30 cellular contexts compared by ENCODE assay signal in the genomic region with DNA sequence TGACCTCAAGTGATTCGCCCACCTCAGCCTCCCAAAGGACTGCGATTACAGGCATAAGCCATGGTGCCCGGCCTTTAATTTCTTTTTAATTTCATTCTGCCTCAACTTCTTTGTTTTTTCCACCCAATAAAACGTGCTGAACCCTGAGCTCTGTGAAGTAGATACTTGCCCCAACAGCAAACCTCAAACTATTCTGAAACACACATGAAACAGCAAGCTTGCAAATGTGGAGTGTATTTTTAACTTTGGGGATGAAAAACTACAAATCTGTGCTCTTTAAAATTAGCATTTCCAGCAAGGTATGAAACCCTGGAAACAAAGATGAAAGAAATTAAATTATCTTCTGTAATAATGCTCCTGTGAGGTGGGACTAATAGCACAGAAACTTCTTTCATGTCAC.
"Had no signal": no experiment of that assay in that cellular context is flagged by ENCODE, and none has a peak within 500 bp of the region (broad histone marks: within the 10 kb centered on the region; RNA-seq: fewer than 3 reads in every experiment).

No MANE protein-coding gene starts in this region.

- H3K27ac ChIP-seq: adrenal gland, ascending aorta, body of pancreas, brain microvascular endothelial cell, breast epithelium, cardiac muscle cell had no signal

- ATAC-seq: activated naive CD4-positive, alpha-beta T cell treated with anti-CD3 and anti-CD28 coated beads, Interleukin-2, amount 50 U/mL, for 72 hours; activated naive CD8-positive, alpha-beta T cell treated with anti-CD3 and anti-CD28 coated beads, Interleukin-2, amount 50 U/mL, for 24 hours; activated T-cell treated with anti-CD3 and anti-CD28 coated beads, Interleukin-2, amount 50 U/mL, for 4 hours; activated T-cell treated with anti-CD3 and anti-CD28 coated beads, Interleukin-2, amount 50 U/mL, for 72 hours; activated T-helper 17 cell treated with anti-CD3 and anti-CD28 coated beads, Interleukin-2, amount 50 U/mL, for 72 hours; body of pancreas had no signal

- H3K36me3 ChIP-seq: adrenal gland, ascending aorta, brain microvascular endothelial cell, breast epithelium, cardiac muscle cell had no signal

- DNase-seq: activated effector memory CD4-positive, alpha-beta T cell treated with anti-CD3 and anti-CD28 coated beads, Interleukin-2, amount 50 U/mL, for 16 hours; activated effector memory CD4-positive, alpha-beta T cell treated with Interleukin-2 at 50 U/mL for 16 hours; activated gamma-delta T cell; activated gamma-delta T cell treated with Interleukin-2 at 50 U/mL for 16 hours; activated naive CD4-positive, alpha-beta T cell; activated naive CD4-positive, alpha-beta T cell treated with anti-CD3 and anti-CD28 coated beads for 36 hours; activated naive CD4-positive, alpha-beta T cell treated with anti-CD3 and anti-CD28 coated beads, Interleukin-2, amount 10 ng/mL, durations not matched to agents 7 days and 5 days; activated naive CD4-positive, alpha-beta T cell treated with anti-CD3 and anti-CD28 coated beads, Interleukin-2, amount 50 U/mL, for 16 hours; activated naive CD4-positive, alpha-beta T cell treated with Interleukin-2 at 50 U/mL for 16 hours; activated naive CD8-positive, alpha-beta T cell treated with anti-CD3 and anti-CD28 coated beads for 36 hours; activated naive CD8-positive, alpha-beta T cell treated with anti-CD3 and anti-CD28 coated beads, Interleukin-2, amount 10 ng/mL, durations not matched to agents 7 days and 5 days; activated naive CD8-positive, alpha-beta T cell treated with anti-CD3 and anti-CD28 coated beads, Interleukin-2, amount 50 U/mL, for 24 hours; activated T-cell treated with anti-CD3 and anti-CD28 coated beads, Interleukin-2, amount 50 U/mL, for 4 hours; activated T-cell treated with anti-CD3 and anti-CD28 coated beads, Interleukin-2, amount 50 U/mL, for 48 hours; activated T-cell treated with anti-CD3 and anti-CD28 coated beads, Interleukin-2, amount 50 U/mL, for 72 hours; adrenal gland; amniotic stem cell; amygdala; anterior cingulate cortex; aorta; body of pancreas; brain microvascular endothelial cell; caudate nucleus; central memory CD4-positive, alpha-beta T cell; cerebellar nuclear complex had no signal

- H3K9me3 ChIP-seq: adrenal gland, ascending aorta, body of pancreas, breast epithelium had no signal

- H3K4me3 ChIP-seq: adrenal gland, ascending aorta, body of pancreas, breast epithelium, cardiac muscle cell had no signal

- H3K4me1 ChIP-seq: adrenal gland, body of pancreas, breast epithelium had no signal

- H3K27me3 ChIP-seq: adrenal gland, ascending aorta, body of pancreas, brain microvascular endothelial cell, breast epithelium, cardiac muscle cell had no signal
